ENCODE assay signal across 17 cellular contexts in the genomic region with DNA sequence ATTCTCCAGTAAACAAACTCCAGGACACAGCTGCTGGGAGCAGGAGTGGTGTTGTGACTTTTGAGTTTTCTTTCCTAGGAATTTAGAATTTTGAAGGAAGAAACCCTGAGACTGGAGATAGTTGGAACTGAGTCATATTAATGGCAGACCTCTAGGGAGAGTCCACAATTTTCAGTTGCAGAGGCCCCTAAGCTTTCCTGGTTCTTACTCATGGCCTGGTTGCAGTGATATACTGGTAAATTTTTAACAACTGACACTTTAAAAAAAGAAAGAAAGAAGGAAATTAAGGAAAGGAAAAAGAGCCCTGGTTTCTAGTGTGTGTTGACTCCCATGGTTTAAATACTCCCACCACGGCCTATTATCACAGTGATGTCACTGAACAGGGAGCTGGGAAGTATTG. TPM values are rescaled to one million over a fixed set of nuclear protein-coding genes. Genes with fewer than 3 reads are reported as not detected.
"Had no signal": no experiment of that assay in that cellular context is flagged by ENCODE, and none has a peak within 500 bp of the region (broad histone marks: within the 10 kb centered on the region; RNA-seq: fewer than 3 reads in every experiment).

No MANE protein-coding gene starts in this region.

- DNase-seq: activated CD4-positive, alpha-beta T cell treated with anti-CD3 and anti-CD28 coated beads for 48 hours; activated CD4-positive, CD25-positive, alpha-beta regulatory T cell; activated CD8-positive, alpha-beta T cell treated with anti-CD3 and anti-CD28 coated beads for 36 hours; activated naive CD4-positive, alpha-beta T cell; activated naive CD8-positive, alpha-beta T cell treated with anti-CD3 and anti-CD28 coated beads, Interleukin-2, amount 10 ng/mL, durations not matched to agents 7 days and 5 days; activated T-cell treated with anti-CD3 and anti-CD28 coated beads, Interleukin-2, amount 50 U/mL, for 1 hour; aorta; erythroblast; mammary epithelial cell; naive B cell; sigmoid colon; stimulated activated naive B cell treated with anti-CD40 and anti-IgM and Interleukin-4, amounts not matched to agents 10 μg/mL and 1 μg/mL and 100 μg/mL, for 72 hours; T-cell; T-helper 9 cell; thyroid gland had no signal

RNA-seq across cellular contexts. Expression of a gene that starts 59.9 kb away (rescaled TPM):
- total RNA-seq: activated CD8-positive, alpha-beta T cell treated with anti-CD3 and anti-CD28 coated beads for 36 hours; activated naive CD8-positive, alpha-beta T cell treated with anti-CD3 and anti-CD28 coated beads, Interleukin-2, amount 10 ng/mL, durations not matched to agents 7 days and 5 days; activated T-helper 17 cell treated with anti-CD3 and anti-CD28 coated beads, Interleukin-2, amount 50 U/mL, for 72 hours; mammary epithelial cell; neural crest cell; T-cell had no signal
- polyA plus RNA-seq: mammary epithelial cell had no signal
